8 cellular contexts compared by ENCODE assay signal in the genomic region with DNA sequence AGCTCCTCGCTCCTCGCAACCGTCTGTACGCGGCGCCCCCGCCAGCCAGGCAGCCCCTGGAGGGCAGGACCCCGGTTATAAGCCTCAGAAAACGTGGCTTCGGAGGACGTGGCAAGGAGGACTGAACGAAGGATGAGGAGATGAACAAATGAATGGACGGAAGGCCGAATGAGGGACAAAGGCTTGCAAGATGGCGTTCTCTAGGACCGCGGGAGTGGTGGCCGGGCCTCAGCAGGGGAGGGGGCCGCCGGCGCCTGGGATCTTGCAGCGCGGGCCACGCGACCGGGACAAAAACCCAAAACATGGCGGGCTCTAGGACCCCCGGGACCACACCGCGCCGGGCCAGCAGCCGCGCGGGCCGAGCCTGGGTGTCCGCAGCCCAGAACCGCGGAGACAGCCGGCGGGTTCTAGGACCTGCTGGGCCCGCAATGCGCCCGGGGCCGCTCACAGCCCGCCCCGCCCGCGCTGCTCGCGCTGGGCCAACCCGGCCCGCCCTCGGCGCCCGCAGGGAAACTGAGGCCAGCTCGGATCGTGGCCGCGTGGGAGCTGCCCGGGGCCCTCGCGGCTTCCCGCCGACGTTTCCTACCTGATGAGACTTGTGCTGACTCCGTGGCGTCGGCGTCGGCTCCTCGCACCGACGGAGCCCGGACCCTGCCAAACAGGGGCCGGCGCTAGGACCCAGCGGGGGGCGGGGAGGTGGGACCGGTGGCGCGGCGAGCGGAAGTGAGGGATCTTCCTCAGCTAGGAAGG. TPM values are rescaled to one million over a fixed set of nuclear protein-coding genes. Genes with fewer than 3 reads are reported as not detected.
DNase-seq lines count a peak whose midpoint lies in the region; ATAC-seq and TF ChIP-seq lines count a peak whose summit lies in the region.

No MANE protein-coding gene starts in this region.

- DNase-seq in AG09319 (ENCODE audit: extremely low read depth, low read depth) (peak; percentile 62), NCI-H446 (lab: John Stamatoyannopoulos, UW) (peak; percentile 80 to 90), cerebellum (ENCODE audit: low spot score) (peak; percentile 92), kidney tubule cell (ENCODE audit: low spot score) (peak; percentile 89)
- peak; percentile 83 to 85 for DNase-seq in activated CD4-positive, alpha-beta T cell treated with anti-CD3 and anti-CD28 coated beads for 24 hours (ENCODE audit: low read depth in 2 of 2)
- DNase-seq in stimulated activated CD4-positive, alpha-beta T cell treated with anti-CD3 and anti-CD28 coated beads, Interleukin-15, amount 100 ng/mL, for 48 hours (ENCODE audit: low read depth in 2 of 2): peak; percentile 78 to 87

- ATAC-seq in GM19023 (IDR thresholded peaks at IDR 0.05; ENCODE audit: unreplicated experiment) (peak; percentile 58), HG03175 (IDR thresholded peaks at IDR 0.05; ENCODE audit: unreplicated experiment) (peak; percentile 56)

- no peak for TF ChIP-seq CTCF in AG09319 (IDR thresholded peaks at IDR 0.05; ENCODE audit: low read depth, low read length)

RNA-seq across cellular contexts. Expression of gene ZNF668, which starts 0.8 kb away (rescaled TPM):
- total RNA-seq in cerebellum: 9.3 TPM

RNA-seq across cellular contexts. Expression of gene ZNF646, which starts 1.0 kb away (rescaled TPM):
- 16.7 TPM for total RNA-seq in cerebellum

RNA-seq across cellular contexts. Expression of gene PRSS53, which starts 15.5 kb away (rescaled TPM):
- total RNA-seq in cerebellum: 5.0 TPM

RNA-seq across cellular contexts. Expression of gene VKORC1, which starts 21.3 kb away (rescaled TPM):
- 41.4 TPM for total RNA-seq in cerebellum

RNA-seq across cellular contexts. Expression of gene BCKDK, which starts 34.9 kb away (rescaled TPM):
- total RNA-seq in cerebellum: 16.9 TPM

Comparison
In these comparisons a context has a peak if more than half of its experiments do, and no peak if none do; other contexts are left out.
1. Peak in every context shown above with its lines: DNase-seq and ATAC-seq.